ENCODE assay signal across 8 cellular contexts in the genomic region with DNA sequence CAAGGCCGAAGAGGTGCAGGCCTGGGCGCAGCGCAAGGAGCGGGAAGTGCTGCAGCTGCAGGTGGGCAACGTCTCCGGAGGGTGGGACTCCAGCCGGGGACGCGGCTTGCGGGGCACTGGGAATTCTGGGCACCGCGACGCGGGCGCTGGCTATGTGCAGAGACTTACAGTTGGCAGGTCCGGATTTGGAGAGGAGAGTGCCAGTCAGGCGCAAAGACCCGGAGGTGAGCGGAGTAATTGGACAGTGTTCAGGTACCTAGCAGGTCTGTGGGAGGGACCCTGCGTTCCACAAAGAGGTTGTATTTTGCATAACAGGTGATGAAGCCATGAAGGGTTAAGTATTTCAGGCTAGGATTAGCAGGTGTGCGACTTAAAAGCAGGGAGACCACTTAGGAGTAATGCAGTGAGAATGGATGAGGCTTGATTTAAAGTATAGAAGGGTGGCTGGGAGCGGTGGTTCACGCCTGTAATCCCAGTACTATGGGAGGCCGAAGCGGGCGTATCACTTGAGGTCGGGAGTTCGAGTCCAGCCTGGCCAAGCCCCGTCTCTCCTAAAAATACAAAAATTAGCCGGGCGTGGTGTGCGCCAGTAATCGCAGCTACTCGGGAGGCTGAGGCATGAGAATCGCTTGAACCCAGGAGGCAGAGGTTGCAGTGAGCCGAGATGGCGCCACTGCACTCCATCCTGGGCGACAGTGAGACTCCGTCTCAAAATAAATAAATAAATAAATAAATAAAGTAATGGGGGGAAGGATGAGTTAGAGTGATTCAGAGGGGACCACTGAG. TPM values are rescaled to one million over a fixed set of nuclear protein-coding genes. Genes with fewer than 3 reads are reported as not detected.
A peak's percentile ranks its signal among the peaks of the same experiment; 100 is the strongest.
DNase-seq lines count a peak whose midpoint lies in the region; ATAC-seq and TF ChIP-seq lines count a peak whose summit lies in the region.

No MANE protein-coding gene starts in this region.

- ATAC-seq in heart right ventricle, result no peak
- ATAC-seq in left cardiac atrium, result no peak
- no peak for ATAC-seq in GM18498 (IDR thresholded peaks at IDR 0.05; ENCODE audit: unreplicated experiment)

- H3K27me3 ChIP-seq in heart right ventricle (no peaks in the 10 kb centered on the region), layer of hippocampus (ENCODE audit: control insufficient read depth, insufficient read depth, low read length) (no peaks in the 10 kb centered on the region)

- H3K4me1 ChIP-seq in heart right ventricle, result peaks cover 13 to 37% (median 27%) of the 10 kb centered on the region in 9 donors

- no peak for DNase-seq in heart right ventricle
- no peak for DNase-seq in left cardiac atrium
- peak; percentile 70 for DNase-seq in NCI-H2171 treated with DMSO at 0.1 percent for 48 hours (lab: John Stamatoyannopoulos, UW)
- peak; percentile 19 for DNase-seq in astrocyte of the spinal cord (ENCODE audit: low read depth, low spot score)
- no peak for DNase-seq in OCI-M1 (lab: John Stamatoyannopoulos, UW)

- WGBS in heart right ventricle, 2 donors, result 45 to 46% methylated on average over 39 of the region's 39 CpGs

- H3K4me3 ChIP-seq in heart right ventricle (peak overlapping the region; percentile 68 to 99 (median 94)), astrocyte of the spinal cord (ENCODE audit: low read depth, low read length) (peak overlapping the region; percentile 68)

- H3K9me3 ChIP-seq in heart right ventricle, result no peaks in the 10 kb centered on the region

- intact Hi-C loops in heart right ventricle (cut with DNase I), result no loop called here
- intact Hi-C loops in left cardiac atrium (cut with DNase I), result no loop called here

- TF ChIP-seq CTCF in heart right ventricle (IDR thresholded peaks at IDR 0.05), result no peak
- TF ChIP-seq CTCF in astrocyte of the spinal cord (IDR thresholded peaks at IDR 0.05; ENCODE audit: low read depth, low read length), result no peak

- in situ Hi-C loops in astrocyte of the spinal cord (cut with HindIII; ENCODE audit: low sequenced_read_pairs), result no loop called here

- peaks cover 0 to 31% (median 13%) of the 10 kb centered on the region in 9 donors for H3K36me3 ChIP-seq in heart right ventricle

- peak overlapping the region; percentile 85 to 95 (median 90) for H3K27ac ChIP-seq in heart right ventricle
- peak overlapping the region; percentile 95 for H3K27ac ChIP-seq in layer of hippocampus (ENCODE audit: low read depth, low read length)
- H3K27ac ChIP-seq in temporal lobe (ENCODE audit: low read depth, low read length), result peak overlapping the region; percentile 33

RNA-seq across cellular contexts. Expression of a gene that starts 1.0 kb away (rescaled TPM):
- total RNA-seq in heart right ventricle (10 to 100 TPM; 39.1 to 60.8 (median 51.5) TPM), left cardiac atrium (10 to 100 TPM; 42.7 to 42.8 TPM), temporal lobe (24.3 TPM)
- polyA plus RNA-seq in heart right ventricle, result 100 to 1,000 TPM; 115 to 119 TPM

RNA-seq across cellular contexts. Expression of a gene that starts 3.4 kb away (rescaled TPM):
- total RNA-seq in heart right ventricle (under 1 TPM in 1 of 10 donors, not detected in 9; 0.47 TPM), left cardiac atrium (not detected), temporal lobe (not detected)
- not detected for polyA plus RNA-seq in heart right ventricle

RNA-seq across cellular contexts. Expression of a gene that starts 24.6 kb away (rescaled TPM):
- total RNA-seq in heart right ventricle, result 1 to 10 TPM in 1 of 10 donors, under 1 TPM in 2, not detected in 7; 0.56 to 1.3 (median 0.59) TPM
- polyA plus RNA-seq in heart right ventricle, result under 1 TPM in 1 of 2 donors, not detected in 1; 0.35 TPM
- under 1 TPM; 0.65 to 0.92 TPM for total RNA-seq in left cardiac atrium
- not detected for total RNA-seq in temporal lobe

RNA-seq across cellular contexts. Expression of a gene that starts 37.7 kb away (rescaled TPM):
- not detected for total RNA-seq in heart right ventricle
- not detected for polyA plus RNA-seq in heart right ventricle
- not detected for total RNA-seq in left cardiac atrium
- not detected for total RNA-seq in temporal lobe

Comparison
In these comparisons a context has a peak if more than half of its experiments do, and no peak if none do; other contexts are left out.
1. DNase-seq: peak in NCI-H2171 treated with DMSO at 0.1 percent for 48 hours (single experiment) and astrocyte of the spinal cord (single experiment); none in heart right ventricle (0 of 2), left cardiac atrium (single experiment) and OCI-M1 (single experiment).
2. H3K27ac ChIP-seq: peak in every context shown above with its lines; median percentile 95 in layer of hippocampus; 90 in heart right ventricle; 33 in temporal lobe.